8 cellular contexts compared by ENCODE assay signal in the genomic region with DNA sequence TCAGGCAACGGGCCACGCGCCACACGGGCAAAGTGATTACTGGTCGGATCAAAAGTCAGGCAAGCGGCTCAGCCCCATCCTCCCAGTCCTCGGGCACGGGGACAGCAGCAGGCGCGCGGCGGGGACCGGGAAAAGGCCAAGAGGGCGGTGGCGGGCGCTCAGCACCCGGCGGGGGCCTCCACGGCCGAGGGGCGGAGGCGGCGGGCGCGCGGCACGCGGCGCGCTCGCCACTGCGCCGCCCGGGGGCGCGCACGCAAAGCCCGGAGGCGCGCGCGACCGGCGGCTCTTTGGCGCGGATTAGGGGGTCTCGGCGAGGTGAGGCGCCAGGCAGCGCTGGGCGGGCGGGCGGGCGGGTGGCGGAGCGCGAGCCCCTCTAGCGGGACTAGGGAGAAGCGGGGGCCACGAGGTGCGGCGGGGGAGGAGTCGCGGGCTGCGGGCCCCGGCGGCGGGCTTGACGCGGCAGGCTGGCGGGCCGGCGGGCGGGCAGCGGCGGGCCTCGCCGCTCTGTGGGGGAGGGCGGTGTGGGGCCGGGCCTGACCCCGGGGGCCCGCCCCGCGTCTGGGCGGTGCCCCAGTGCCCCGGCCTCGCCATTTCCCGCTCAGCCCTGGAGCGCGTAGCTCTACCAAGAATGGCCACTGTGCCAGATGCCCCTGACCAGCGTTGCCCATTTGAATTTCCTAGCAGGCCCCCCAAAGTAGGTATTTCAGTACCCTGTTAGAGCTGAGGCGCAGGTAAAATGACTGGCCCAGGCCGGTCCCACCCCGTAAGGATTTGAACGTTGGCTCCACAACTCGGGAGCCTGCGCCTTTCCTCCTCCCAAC. TPM values are rescaled to one million over a fixed set of nuclear protein-coding genes. Genes with fewer than 3 reads are reported as not detected.
A peak's percentile ranks its signal among the peaks of the same experiment; 100 is the strongest.
DNase-seq lines count a peak whose midpoint lies in the region; ATAC-seq, FAIRE-seq and TF ChIP-seq lines count a peak whose summit lies in the region.

A gene (minus strand): TSS at position 202 of the 821 bp plus-strand sequence. CDS start 537 bp downstream, outside the sequence.
A gene with protein sequence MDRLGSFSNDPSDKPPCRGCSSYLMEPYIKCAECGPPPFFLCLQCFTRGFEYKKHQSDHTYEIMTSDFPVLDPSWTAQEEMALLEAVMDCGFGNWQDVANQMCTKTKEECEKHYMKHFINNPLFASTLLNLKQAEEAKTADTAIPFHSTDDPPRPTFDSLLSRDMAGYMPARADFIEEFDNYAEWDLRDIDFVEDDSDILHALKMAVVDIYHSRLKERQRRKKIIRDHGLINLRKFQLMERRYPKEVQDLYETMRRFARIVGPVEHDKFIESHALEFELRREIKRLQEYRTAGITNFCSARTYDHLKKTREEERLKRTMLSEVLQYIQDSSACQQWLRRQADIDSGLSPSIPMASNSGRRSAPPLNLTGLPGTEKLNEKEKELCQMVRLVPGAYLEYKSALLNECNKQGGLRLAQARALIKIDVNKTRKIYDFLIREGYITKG (plus strand): TSS at position 252 of the 821 bp plus-strand sequence. CDS start 4,480 bp downstream, outside the sequence.

- H3K4me2 ChIP-seq in A549 (peak within 1 kb of the TSS; percentile 75), keratinocyte (ENCODE audit: control insufficient read depth, extremely low read depth, insufficient read depth, low read depth, low read length) (peak within 1 kb of the TSS; percentile 97)

- peak within 1 kb of the TSS; percentile 95 for H3K9ac ChIP-seq in keratinocyte (ENCODE audit: control insufficient read depth, extremely low read depth, insufficient read depth, low read length)

- TF ChIP-seq EP300 in A549 (IDR thresholded peaks at IDR 0.05), result no peak

- no peaks in the 10 kb centered on the region for H3K9me1 ChIP-seq in keratinocyte (ENCODE audit: control insufficient read depth, extremely low read depth, insufficient read depth, low read length)

- TF ChIP-seq CTCF in A549 (IDR thresholded peaks at IDR 0.05) (no peak), keratinocyte (optimal IDR thresholded peaks at IDR 0.05 in 1 of 3, IDR thresholded peaks at IDR 0.05 in 1 of 3, conservative IDR thresholded peaks at IDR 0.05 in 1 of 3; ENCODE audit: extremely low read depth in 1 of 3, insufficient read depth in 2 of 3, low read length in 3 of 3) (no peak)

- POLR2A ChIA-PET in A549 (lab: Yijun Ruan, JAX), result interaction anchor here (0.6 to 1.5 kb wide), 21 partner anchors 13 to 380 kb away, joined by 3 to 14 read pairs (median 4); a partner anchor contains a TSS

- TF ChIP-seq POLR2A in A549 (IDR thresholded peaks at IDR 0.05; ENCODE audit: low read length), result peak; percentile 90
- TF ChIP-seq POLR2A in GM18526 (IDR thresholded peaks at IDR 0.05; ENCODE audit: extremely low read depth, insufficient read length), result peak; percentile 78

- H3K79me2 ChIP-seq in keratinocyte (ENCODE audit: control insufficient read depth, insufficient read depth, low read length), result peaks cover 33% of the 10 kb centered on the region

- no peak for FAIRE-seq in A549 (lab: Jason Lieb, UNC)
- FAIRE-seq in keratinocyte (lab: Jason Lieb, UNC), result no peak

- 1% methylated on average over 21 of the region's 97 CpGs for WGBS in A549 (ENCODE audit: missing lambda C conversion rate)

- ATAC-seq in A549 (peak; percentile 96 to 97), HG03066 (IDR thresholded peaks at IDR 0.05; ENCODE audit: low read depth, unreplicated experiment) (peak; percentile 78)

- no peaks in the 10 kb centered on the region for H4K20me1 ChIP-seq in keratinocyte (ENCODE audit: control insufficient read depth, extremely low read depth, insufficient read depth, low read length)

- H3K4me1 ChIP-seq in A549, result peaks cover 16% of the 10 kb centered on the region; the same call in 2 of the 3 replicates
- peaks cover 15% of the 10 kb centered on the region for H3K4me1 ChIP-seq in keratinocyte (ENCODE audit: control insufficient read depth, extremely low read depth, insufficient read depth, low read length)

- H2AFZ ChIP-seq in keratinocyte (ENCODE audit: control insufficient read depth, low read length), result peak within 1 kb of the TSS; percentile 76

- TF ChIP-seq RAD21 in A549 (conservative IDR thresholded peaks at IDR 0.05 in 1 of 2, IDR thresholded peaks at IDR 0.05 in 1 of 2), result 0 out of 5 replicates have a peak, but pooled peaks of 1 of the 2 experiments have one; percentile 10

- peaks cover 2 to 7% of the 10 kb centered on the region in 2 experiments for H3K36me3 ChIP-seq in keratinocyte (ENCODE audit: control insufficient read depth in 2 of 2, extremely low read depth in 1 of 2, insufficient read depth in 2 of 2, low read length in 2 of 2)

- no peaks in the 10 kb centered on the region for H3K9me3 ChIP-seq in A549
- H3K9me3 ChIP-seq in keratinocyte (ENCODE audit: control insufficient read depth, low read depth, low read length), result no peaks in the 10 kb centered on the region

- H3K27ac ChIP-seq in A549 (peak within 1 kb of the TSS; percentile 91 to 98), keratinocyte (ENCODE audit: control insufficient read depth, insufficient read depth, low read length) (peak within 1 kb of the TSS; percentile 92)

- DNase-seq in A549 (ENCODE audit: low read depth in 1 of 2, low spot score in 1 of 2) (peak; percentile 89 to 93), NCI-H2196 (lab: John Stamatoyannopoulos, UW; ENCODE audit: unreplicated experiment) (peak; percentile 76), keratinocyte (ENCODE audit: low read depth, low spot score) (no peak)
- DNase-seq in activated CD4-positive, CD25-positive, alpha-beta regulatory T cell (lab: John Stamatoyannopoulos, UW), result peak; percentile 52 to 62 (median 55)
- DNase-seq in central memory CD4-positive, alpha-beta T cell, result peak; percentile 63
- peak; percentile 63 to 75 (median 65) for DNase-seq in stimulated activated CD4-positive, alpha-beta T cell treated with anti-CD3 and anti-CD28 coated beads, Interleukin-12 subunit alpha, Interleukin-12 subunit beta, amount 100 ng/mL, for 48 hours (ENCODE audit: low read depth in 2 of 3, low spot score in 1 of 3)

- H3K27me3 ChIP-seq in keratinocyte (ENCODE audit: control insufficient read depth, extremely low read depth, insufficient read depth, low read length), result no peaks in the 10 kb centered on the region

- dilution Hi-C loops in keratinocyte (cut with MboI; ENCODE audit: extremely low pct_ligation_motif_present, low sequenced_read_pairs), result no loop called here

- CTCF ChIA-PET in A549 (lab: Yijun Ruan, JAX), result interaction anchor here (0.7 to 4.6 kb wide), 9 partner anchors 14 to 292 kb away, joined by 3 to 33 read pairs (median 4); no protein-coding TSS in a partner anchor

- H3K4me3 ChIP-seq in A549, result peak within 1 kb of the TSS; percentile 76
- peak within 1 kb of the TSS; percentile 89 to 91 (median 90) for H3K4me3 ChIP-seq in keratinocyte (ENCODE audit: control insufficient read depth in 2 of 3, extremely low read depth in 1 of 3, insufficient read depth in 2 of 3, low read depth in 1 of 3, low read length in 3 of 3)

TF ChIP-seq in A549, 52 proteins besides CTCF, POLR2A, EP300 and RAD21 (continues in another document):
- TF ChIP-seq RNF2 (IDR thresholded peaks at IDR 0.05; ENCODE audit: borderline replicate concordance, low read depth), result no peak
- no peak for TF ChIP-seq POLR2AphosphoS2 (conservative IDR thresholded peaks at IDR 0.05; ENCODE audit: low read length)
- TF ChIP-seq FOXS1 (CRISPR knock-in tag; IDR thresholded peaks at IDR 0.05), result 0 out of 2 replicates have a peak, but pooled peaks have one; percentile 54
- no peak for TF ChIP-seq CHD4 (IDR thresholded peaks at IDR 0.05; ENCODE audit: borderline replicate concordance)
- peak; percentile 72; the same call in 1 of the 2 replicates for TF ChIP-seq HOXB13 (CRISPR knock-in tag; IDR thresholded peaks at IDR 0.05; ENCODE audit: low read depth)
- TF ChIP-seq, protein P1, sequence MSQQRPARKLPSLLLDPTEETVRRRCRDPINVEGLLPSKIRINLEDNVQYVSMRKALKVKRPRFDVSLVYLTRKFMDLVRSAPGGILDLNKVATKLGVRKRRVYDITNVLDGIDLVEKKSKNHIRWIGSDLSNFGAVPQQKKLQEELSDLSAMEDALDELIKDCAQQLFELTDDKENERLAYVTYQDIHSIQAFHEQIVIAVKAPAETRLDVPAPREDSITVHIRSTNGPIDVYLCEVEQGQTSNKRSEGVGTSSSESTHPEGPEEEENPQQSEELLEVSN (IDR thresholded peaks at IDR 0.05; ENCODE audit: borderline replicate concordance, low read depth), result peak; percentile 98
- TF ChIP-seq CHD2 (IDR thresholded peaks at IDR 0.05; ENCODE audit: low read length, partially characterized antibody), result no peak
- TF ChIP-seq BHLHE40 (IDR thresholded peaks at IDR 0.05; ENCODE audit: low read depth, low read length), result no peak

RNA-seq across cellular contexts. Expression of the first gene that starts in this region (rescaled TPM):
- polyA plus RNA-seq in A549 (2011; rRNA removed), result 112 and 113 TPM in 2 replicates
- polyA plus RNA-seq in A549 (2012; cell fraction: cytosol; rRNA removed), result 33.3 and 39.2 TPM in 2 replicates
- polyA plus RNA-seq in A549 (2012; cell fraction: nucleus; rRNA removed), result 62.0 and 91.1 TPM in 2 replicates
- 42.7 to 51.8 TPM (median 48.6 TPM) in 3 replicates for polyA plus RNA-seq in A549 (2017; fragmentation: RNase III; extraction: RNeasy Plus Mini Kit Qiagen cat#74134 plus additional on column Dnase treatment)
- polyA minus RNA-seq in A549 (2011; rRNA and poly(A)+ RNA removed), result 336 and 347 TPM in 2 replicates
- polyA plus RNA-seq in keratinocyte, result 66.7 to 85.8 TPM (median 82.2 TPM) in 3 replicates
- 45.5 TPM for polyA plus RNA-seq in keratinocyte (2011; ENCODE audit: low read depth)
- polyA plus RNA-seq in keratinocyte (2011; cell fraction: cytosol; rRNA removed), result 44.9 and 65.8 TPM in 2 replicates
- polyA plus RNA-seq in keratinocyte (2011; cell fraction: nucleus; rRNA removed), result 152 and 190 TPM in 2 replicates
- 33.7 and 67.2 TPM in 2 replicates for polyA plus RNA-seq in keratinocyte (2012; ENCODE audit: low replicate concordance)
- polyA minus RNA-seq in keratinocyte, result 229 to 338 TPM (median 299 TPM) in 3 replicates
- polyA minus RNA-seq in keratinocyte (2011; cell fraction: cytosol; rRNA and poly(A)+ RNA removed), result 97.5 TPM
- polyA minus RNA-seq in keratinocyte (2011; cell fraction: nucleus; rRNA and poly(A)+ RNA removed), result 414 and 609 TPM in 2 replicates

RNA-seq across cellular contexts. Expression of the second gene that starts in this region (rescaled TPM):
- polyA plus RNA-seq in A549 (2011; rRNA removed) (22.2 and 27.1 TPM in 2 replicates), A549 (2017; fragmentation: RNase III; extraction: RNeasy Plus Mini Kit Qiagen cat#74134 plus additional on column Dnase treatment) (9.9 to 11.2 TPM (median 10.3 TPM) in 3 replicates), keratinocyte (9.1 to 13.8 TPM (median 11.8 TPM) in 3 replicates)
- polyA plus RNA-seq in A549 (2012; cell fraction: cytosol; rRNA removed), result 8.2 and 8.6 TPM in 2 replicates
- polyA plus RNA-seq in A549 (2012; cell fraction: nucleus; rRNA removed), result 12.7 and 20.7 TPM in 2 replicates
- polyA minus RNA-seq in A549 (2011; rRNA and poly(A)+ RNA removed), result 35.7 and 44.6 TPM in 2 replicates
- 24.4 TPM for polyA plus RNA-seq in keratinocyte (2011; ENCODE audit: low read depth)
- polyA plus RNA-seq in keratinocyte (2011; cell fraction: cytosol; rRNA removed), result 7.1 and 11.1 TPM in 2 replicates
- 16.3 and 17.9 TPM in 2 replicates for polyA plus RNA-seq in keratinocyte (2011; cell fraction: nucleus; rRNA removed)
- 6.9 and 8.0 TPM in 2 replicates for polyA plus RNA-seq in keratinocyte (2012; ENCODE audit: low replicate concordance)
- 17.6 to 25.3 TPM (median 22.7 TPM) in 3 replicates for polyA minus RNA-seq in keratinocyte
- 7.7 TPM for polyA minus RNA-seq in keratinocyte (2011; cell fraction: cytosol; rRNA and poly(A)+ RNA removed)
- polyA minus RNA-seq in keratinocyte (2011; cell fraction: nucleus; rRNA and poly(A)+ RNA removed), result 7.6 and 16.7 TPM in 2 replicates
